ENCODE assay signal across 23 cellular contexts in the genomic region with DNA sequence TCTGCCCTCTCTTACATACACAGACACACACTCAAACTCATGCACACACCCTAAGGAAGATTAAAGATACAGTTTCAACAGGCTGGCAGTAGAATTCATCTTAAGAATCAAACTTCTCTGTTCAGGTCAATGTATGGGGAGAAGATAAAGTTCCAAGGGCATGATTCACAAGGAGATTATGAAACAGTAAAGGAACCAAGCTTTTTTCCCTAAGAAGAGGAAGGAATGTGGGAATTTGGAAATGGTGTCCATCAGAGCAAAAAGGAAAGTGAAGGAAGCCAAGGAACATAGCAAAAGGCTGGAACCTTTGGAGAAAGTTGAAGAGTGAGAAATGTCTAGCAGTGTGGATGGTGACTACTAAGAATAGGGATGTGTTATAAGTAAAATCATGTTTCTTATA.
DNase-seq lines count a peak whose midpoint lies in the region; ATAC-seq, FAIRE-seq and TF ChIP-seq lines count a peak whose summit lies in the region.
"Had no signal": no experiment of that assay in that cellular context is flagged by ENCODE, and none has a peak within 500 bp of the region (broad histone marks: within the 10 kb centered on the region; RNA-seq: fewer than 3 reads in every experiment).

No MANE protein-coding gene starts in this region.

- H3K36me3 ChIP-seq in RWPE2 (ENCODE audit: low read depth), result no peaks in the 10 kb centered on the region
- H3K36me3 ChIP-seq in bronchial epithelial cell (ENCODE audit: control insufficient read depth, insufficient read depth, low read length), result no peaks in the 10 kb centered on the region
- H3K36me3 ChIP-seq: BE2C, HAP-1 had no signal

- no peaks in the 10 kb centered on the region for H3K4me1 ChIP-seq in RWPE2 (ENCODE audit: insufficient read depth, poor library complexity, severe bottlenecking)
- H3K4me1 ChIP-seq: Caco-2, HAP-1 had no signal

- H3K4me3 ChIP-seq in RWPE2 (ENCODE audit: severe bottlenecking) (no peak overlapping the region), bronchial epithelial cell (ENCODE audit: low read depth, low read length) (no peak overlapping the region), fibroblast of the aortic adventitia (ENCODE audit: low read depth, low read length) (no peak overlapping the region)
- H3K4me3 ChIP-seq: GM23248, HAP-1 had no signal

- TF ChIP-seq CTCF in RWPE2 (IDR thresholded peaks at IDR 0.05; ENCODE audit: poor library complexity, severe bottlenecking), result no peak
- TF ChIP-seq CTCF in bronchial epithelial cell (IDR thresholded peaks at IDR 0.05; ENCODE audit: insufficient read depth, low read length, severe bottlenecking), result no peak
- TF ChIP-seq CTCF in fibroblast of the aortic adventitia (IDR thresholded peaks at IDR 0.05; ENCODE audit: insufficient read depth, low read length), result no peak

- peak; percentile 35 for DNase-seq in ELR (ENCODE audit: low read depth)
- no peak for DNase-seq in RWPE2 (ENCODE audit: low spot score)
- peak; percentile 4 for DNase-seq in bronchial epithelial cell (ENCODE audit: low read depth)
- DNase-seq in fibroblast of the aortic adventitia (ENCODE audit: low read depth), result peak; percentile 77
- no peak for DNase-seq in COR-L47 (lab: John Stamatoyannopoulos, UW)
- no peak for DNase-seq in natural killer cell treated with Interleukin-12 subunit alpha and Interleukin-12 subunit beta and Interleukin-15 and Interleukin-18, amount 100 ng/mL, for 72 hours (ENCODE audit: low spot score)
- DNase-seq in NCI-H2107 (lab: John Stamatoyannopoulos, UW), result no peak
- DNase-seq: ACHN; BE2C; C1 segment of cervical spinal cord; Caco-2; CD4-positive, CD25-positive, alpha-beta regulatory T cell; CD8-positive, alpha-beta memory T cell; GDM1; GM23248; KBM-7 had no signal

- FAIRE-seq in bronchial epithelial cell (lab: Jason Lieb, UNC), result no peak
- FAIRE-seq: D721Med, GM12892, GM18507, HepG2 had no signal

- no peaks in the 10 kb centered on the region for H3K36me3 Mint-ChIP-seq in natural killer cell treated with Interleukin-12 subunit alpha and Interleukin-12 subunit beta and Interleukin-15 and Interleukin-18, amount 100 ng/mL, for 72 hours
- H3K36me3 Mint-ChIP-seq: CD4-positive, CD25-positive, alpha-beta regulatory T cell; CD8-positive, alpha-beta memory T cell; IgD-negative memory B cell had no signal

- no peaks in the 10 kb centered on the region for H3K27me3 Mint-ChIP-seq in natural killer cell treated with Interleukin-12 subunit alpha and Interleukin-12 subunit beta and Interleukin-15 and Interleukin-18, amount 100 ng/mL, for 72 hours
- H3K27me3 Mint-ChIP-seq: CD4-positive, CD25-positive, alpha-beta regulatory T cell; CD8-positive, alpha-beta memory T cell had no signal

- no peak overlapping the region for H3K27ac Mint-ChIP-seq in natural killer cell treated with Interleukin-12 subunit alpha and Interleukin-12 subunit beta and Interleukin-15 and Interleukin-18, amount 100 ng/mL, for 72 hours
- H3K27ac Mint-ChIP-seq: CD4-positive, CD25-positive, alpha-beta regulatory T cell; CD8-positive, alpha-beta memory T cell; IgD-negative memory B cell had no signal

- H3K9me3 ChIP-seq in RWPE2 (ENCODE audit: severe bottlenecking), result no peaks in the 10 kb centered on the region
- H3K9me3 ChIP-seq: BE2C, Caco-2, HAP-1 had no signal

- peaks cover 7% of the 10 kb centered on the region for H3K9me3 Mint-ChIP-seq in natural killer cell treated with Interleukin-12 subunit alpha and Interleukin-12 subunit beta and Interleukin-15 and Interleukin-18, amount 100 ng/mL, for 72 hours

- H3K27ac ChIP-seq in RWPE2 (ENCODE audit: poor library complexity, severe bottlenecking), result no peak overlapping the region
- H3K27ac ChIP-seq: GM23248 had no signal

- H3K27me3 ChIP-seq in RWPE2 (ENCODE audit: insufficient read depth, poor library complexity, severe bottlenecking) (peaks cover 4% of the 10 kb centered on the region), bronchial epithelial cell (ENCODE audit: control insufficient read depth, insufficient read depth, low read length) (no peaks in the 10 kb centered on the region)
- H3K27me3 ChIP-seq: BE2C had no signal

- H3K4me1 Mint-ChIP-seq in natural killer cell treated with Interleukin-12 subunit alpha and Interleukin-12 subunit beta and Interleukin-15 and Interleukin-18, amount 100 ng/mL, for 72 hours (ENCODE audit: low read depth in 2 of 2), result no peaks in the 10 kb centered on the region
- H3K4me1 Mint-ChIP-seq: CD4-positive, CD25-positive, alpha-beta regulatory T cell; CD8-positive, alpha-beta memory T cell; IgD-negative memory B cell had no signal

- no peak overlapping the region for H3K4me3 Mint-ChIP-seq in natural killer cell treated with Interleukin-12 subunit alpha and Interleukin-12 subunit beta and Interleukin-15 and Interleukin-18, amount 100 ng/mL, for 72 hours
- H3K4me3 Mint-ChIP-seq: CD4-positive, CD25-positive, alpha-beta regulatory T cell; CD8-positive, alpha-beta memory T cell; IgD-negative memory B cell had no signal

- ATAC-seq in RWPE2 (ENCODE audit: low read depth) (peak; percentile 19; the same call in 1 of the 3 replicates), HG03378 (IDR thresholded peaks at IDR 0.05; ENCODE audit: unreplicated experiment) (no peak)
- no peak for ATAC-seq in natural killer cell treated with Interleukin-12 subunit alpha and Interleukin-12 subunit beta and Interleukin-15 and Interleukin-18, amount 100 ng/mL, for 72 hours
- ATAC-seq: HepG2 had no signal

Comparison
In these comparisons a context has a peak if more than half of its experiments do, and no peak if none do; other contexts are left out.
1. DNase-seq: peak in ELR (single experiment), bronchial epithelial cell (single experiment) and fibroblast of the aortic adventitia (single experiment); none in RWPE2 (single experiment), COR-L47 (single experiment), natural killer cell treated with Interleukin-12 subunit alpha and Interleukin-12 subunit beta and Interleukin-15 and Interleukin-18, amount 100 ng/mL, for 72 hours (single experiment) and NCI-H2107 (single experiment).